ENCODE assay signal across 8 cellular contexts in the genomic region with DNA sequence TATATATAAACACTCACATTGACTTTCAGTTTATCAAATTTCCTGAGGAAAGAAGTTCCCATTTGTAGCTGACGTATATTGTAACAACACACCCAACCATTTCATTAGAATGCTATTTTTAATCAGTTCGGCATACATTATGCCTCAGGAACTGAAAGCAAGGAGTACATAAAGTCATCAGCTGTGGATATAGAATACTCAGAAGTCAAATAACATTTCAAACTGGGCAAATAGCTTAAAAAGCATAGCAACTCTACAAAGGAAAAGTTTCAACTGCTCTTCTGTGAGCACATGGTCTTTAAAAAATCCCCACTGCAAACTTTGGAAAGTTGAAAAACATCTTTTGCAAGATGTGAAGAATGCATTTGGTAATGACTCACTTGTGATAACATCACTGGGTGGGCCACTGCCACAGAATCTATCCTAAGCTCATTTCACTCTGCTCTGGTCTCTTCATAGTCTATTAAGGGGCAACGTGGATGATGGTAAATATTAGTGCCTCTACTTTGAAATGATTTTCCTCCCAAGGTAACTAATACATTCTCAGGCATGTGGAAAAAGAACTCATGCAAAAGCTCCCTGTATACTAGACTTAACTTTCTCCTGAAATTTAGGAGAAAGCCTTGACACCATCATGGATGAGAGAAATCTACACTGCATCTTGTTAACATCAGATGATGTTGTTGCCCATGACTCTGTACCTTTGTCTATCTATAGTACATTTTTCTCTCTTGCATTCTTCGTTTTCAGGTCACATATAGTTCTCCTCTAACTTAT. TPM values are rescaled to one million over a fixed set of nuclear protein-coding genes. Genes with fewer than 3 reads are reported as not detected.
DNase-seq lines count a peak whose midpoint lies in the region; ATAC-seq and TF ChIP-seq lines count a peak whose summit lies in the region.

No MANE protein-coding gene starts in this region.

- H3K27me3 ChIP-seq in AG04450 (ENCODE audit: control insufficient read depth, insufficient read depth, low read length) (no peaks in the 10 kb centered on the region), left lung (no peaks in the 10 kb centered on the region), testis (no peaks in the 10 kb centered on the region)

- H3K27me3 Mint-ChIP-seq in activated naive CD8-positive, alpha-beta T cell treated with anti-CD3 and anti-CD28 coated beads for 36 hours, result no peaks in the 10 kb centered on the region

- H3K27ac Mint-ChIP-seq in activated naive CD8-positive, alpha-beta T cell treated with anti-CD3 and anti-CD28 coated beads for 36 hours, result peak overlapping the region; percentile 93

- H3K27ac ChIP-seq in AG04450 (ENCODE audit: low read depth, low read length) (no peak overlapping the region), left lung (peak overlapping the region; percentile 50 to 71), testis (no peak overlapping the region)

- DNase-seq in AG04450 (ENCODE audit: low read depth, low spot score) (peak; percentile 26), HFF-Myc (ENCODE audit: extremely low read depth, low read depth) (peak; percentile 32), left lung (no peak), NCI-H748 (lab: John Stamatoyannopoulos, UW; ENCODE audit: unreplicated experiment) (no peak), testis (no peak)
- no peak for DNase-seq in activated naive CD8-positive, alpha-beta T cell treated with anti-CD3 and anti-CD28 coated beads for 36 hours
- DNase-seq in stimulated activated naive CD4-positive, alpha-beta T cell treated with Interleukin-2 at 50 U/mL for 16 hours (lab: John Stamatoyannopoulos, UW), result no peak

- TF ChIP-seq CTCF in AG04450 (IDR thresholded peaks at IDR 0.05; ENCODE audit: low read depth, low read length), result no peak
- no peak for TF ChIP-seq CTCF in HFF-Myc (IDR thresholded peaks at IDR 0.05; ENCODE audit: low read depth, low read length, missing control alignments)
- TF ChIP-seq CTCF in left lung (IDR thresholded peaks at IDR 0.05), result no peak
- no peak for TF ChIP-seq CTCF in testis (IDR thresholded peaks at IDR 0.05)

- POLR2A ChIA-PET in AG04450 (lab: Yijun Ruan, JAX), result interaction anchor here (1.2 kb wide), 1 partner anchor 90 kb away, joined by 3 read pairs; no protein-coding TSS in a partner anchor

- peaks cover 5% of the 10 kb centered on the region for H3K9me3 Mint-ChIP-seq in activated naive CD8-positive, alpha-beta T cell treated with anti-CD3 and anti-CD28 coated beads for 36 hours

- peaks cover 77% of the 10 kb centered on the region for H3K4me1 Mint-ChIP-seq in activated naive CD8-positive, alpha-beta T cell treated with anti-CD3 and anti-CD28 coated beads for 36 hours

- H3K4me3 ChIP-seq in AG04450 (ENCODE audit: low read depth, low read length) (0 out of 2 replicates have a peak overlapping the region, but pooled peaks have one; percentile 0), HFF-Myc (replicated peaks; ENCODE audit: low read depth, low read length) (no peak overlapping the region; the same call in 1 of the 2 replicates), left lung (no peak overlapping the region), testis (no peak overlapping the region)

- peaks cover 58% of the 10 kb centered on the region for H3K36me3 Mint-ChIP-seq in activated naive CD8-positive, alpha-beta T cell treated with anti-CD3 and anti-CD28 coated beads for 36 hours

- H3K4me1 ChIP-seq in left lung (peaks cover 14 to 34% of the 10 kb centered on the region in 2 donors), testis (peaks cover 4% of the 10 kb centered on the region)

- CTCF ChIA-PET in AG04450 (lab: Charles Lee), result interaction anchor here (0.6 to 1.5 kb wide), 6 partner anchors 9 to 219 kb away, joined by 3 to 4 read pairs (median 3); no protein-coding TSS in a partner anchor

- TF ChIP-seq POLR2A in testis (IDR thresholded peaks at IDR 0.05), result no peak

- intact Hi-C loops in left lung (cut with DNase I), result no loop called here
- intact Hi-C loops in testis (cut with DNase I; ENCODE audit: low total_unique reads), result no loop called here

- H3K9me3 ChIP-seq in AG04450 (ENCODE audit: control insufficient read depth, insufficient read depth, low read length) (no peaks in the 10 kb centered on the region), left lung (no peaks in the 10 kb centered on the region), testis (no peaks in the 10 kb centered on the region)

- H3K36me3 ChIP-seq in left lung (no peaks in the 10 kb centered on the region), testis (ENCODE audit: low read depth, missing control alignments) (no peaks in the 10 kb centered on the region)

- H3K4me3 Mint-ChIP-seq in activated naive CD8-positive, alpha-beta T cell treated with anti-CD3 and anti-CD28 coated beads for 36 hours, result peak overlapping the region; percentile 68

- WGBS in testis, 2 donors, result 66 to 68% methylated on average over 4 of the region's 4 CpGs

- ATAC-seq in left lung, result peak; percentile 51
- no peak for ATAC-seq in HG03045 (IDR thresholded peaks at IDR 0.05; ENCODE audit: unreplicated experiment)

RNA-seq across cellular contexts. Expression of gene FYN, which starts 49.2 kb away (rescaled TPM):
- polyA plus RNA-seq in AG04450 (2011; rRNA removed) (25.2 and 29.0 TPM in 2 replicates), testis (ENCODE audit: insufficient read depth, low read depth, low replicate concordance) (74.0 TPM)
- polyA minus RNA-seq in AG04450 (2011; rRNA and poly(A)+ RNA removed), result 38.5 and 48.9 TPM in 2 replicates
- total RNA-seq in activated naive CD8-positive, alpha-beta T cell treated with anti-CD3 and anti-CD28 coated beads for 36 hours, result 100 to 1,000 TPM; 390 to 395 TPM
- total RNA-seq in left lung (10 to 100 TPM; 58.8 to 73.8 TPM), testis (100 to 1,000 TPM; 104 to 145 TPM)

Comparison
In these comparisons a context has a peak if more than half of its experiments do, and no peak if none do; other contexts are left out.
1. DNase-seq: peak in AG04450 (single experiment) and HFF-Myc (single experiment); none in activated naive CD8-positive, alpha-beta T cell treated with anti-CD3 and anti-CD28 coated beads for 36 hours (single experiment), left lung (0 of 2), stimulated activated naive CD4-positive, alpha-beta T cell treated with Interleukin-2 at 50 U/mL for 16 hours (single experiment), NCI-H748 (single experiment) and testis (single experiment).
2. H3K27ac ChIP-seq: peak in left lung (2 of 2); none in AG04450 (single experiment) and testis (0 of 2).